In the genomic region with DNA sequence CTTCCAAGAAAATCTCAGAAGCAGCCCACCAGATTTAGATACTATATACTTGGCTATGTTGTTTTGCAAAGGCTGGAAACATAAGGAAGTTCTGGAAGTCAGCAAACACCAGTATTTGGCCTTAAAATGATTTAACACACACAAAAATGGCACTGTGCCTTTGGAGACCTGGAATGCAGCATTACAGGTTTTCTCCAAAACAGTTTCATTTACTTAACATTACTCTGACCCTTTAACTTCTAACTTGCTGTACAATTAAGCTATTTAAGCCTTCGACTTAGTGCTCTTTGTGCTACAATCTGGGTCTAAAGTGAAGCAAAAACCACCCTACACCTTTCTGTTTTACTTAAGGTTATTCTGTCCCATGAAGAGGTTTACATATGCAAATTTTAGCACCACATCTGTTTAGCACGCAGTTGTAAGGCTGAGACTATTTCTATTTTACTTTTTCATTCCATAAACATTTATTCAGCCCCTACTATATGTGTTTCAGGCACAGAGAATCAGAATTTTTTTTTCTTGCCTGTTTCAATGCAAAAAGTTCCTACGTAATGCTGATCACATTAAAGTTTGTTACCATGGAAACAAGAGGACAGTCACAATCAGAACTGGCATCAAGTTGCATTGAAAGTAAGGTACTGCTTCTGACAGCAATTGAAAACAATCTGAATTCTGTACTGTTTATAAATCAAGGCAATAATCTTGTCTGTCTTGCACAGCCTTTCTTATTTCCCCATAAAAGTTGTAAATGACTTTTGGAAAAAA, we compare ENCODE assay signal across 1 cellular context.
A peak's percentile ranks its signal among the peaks of the same experiment; 100 is the strongest.
TF ChIP-seq lines count a peak whose summit lies in the region.

No MANE protein-coding gene starts in this region.

TF ChIP-seq in Ishikawa, 13 proteins besides CTCF, POLR2A, EP300 and RAD21 (continued from another document):
- TF ChIP-seq FOXM1 (IDR thresholded peaks at IDR 0.05; ENCODE audit: borderline replicate concordance, low read depth) (no peak), MAX (IDR thresholded peaks at IDR 0.05) (no peak), TCF12 (IDR thresholded peaks at IDR 0.05; ENCODE audit: low read depth) (no peak), EGR1 (IDR thresholded peaks at IDR 0.05) (no peak), NFIC (IDR thresholded peaks at IDR 0.05) (peak; percentile 85), TEAD4 (IDR thresholded peaks at IDR 0.05) (peak; percentile 92), TAF1 (IDR thresholded peaks at IDR 0.05; ENCODE audit: low read depth) (0 out of 2 replicates have a peak, but pooled peaks have one; percentile 20)
- TF ChIP-seq, protein P1, sequence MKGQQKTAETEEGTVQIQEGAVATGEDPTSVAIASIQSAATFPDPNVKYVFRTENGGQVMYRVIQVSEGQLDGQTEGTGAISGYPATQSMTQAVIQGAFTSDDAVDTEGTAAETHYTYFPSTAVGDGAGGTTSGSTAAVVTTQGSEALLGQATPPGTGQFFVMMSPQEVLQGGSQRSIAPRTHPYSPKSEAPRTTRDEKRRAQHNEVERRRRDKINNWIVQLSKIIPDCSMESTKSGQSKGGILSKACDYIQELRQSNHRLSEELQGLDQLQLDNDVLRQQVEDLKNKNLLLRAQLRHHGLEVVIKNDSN (IDR thresholded peaks at IDR 0.05) = no peak
